8 cellular contexts compared by ENCODE assay signal in the genomic region with DNA sequence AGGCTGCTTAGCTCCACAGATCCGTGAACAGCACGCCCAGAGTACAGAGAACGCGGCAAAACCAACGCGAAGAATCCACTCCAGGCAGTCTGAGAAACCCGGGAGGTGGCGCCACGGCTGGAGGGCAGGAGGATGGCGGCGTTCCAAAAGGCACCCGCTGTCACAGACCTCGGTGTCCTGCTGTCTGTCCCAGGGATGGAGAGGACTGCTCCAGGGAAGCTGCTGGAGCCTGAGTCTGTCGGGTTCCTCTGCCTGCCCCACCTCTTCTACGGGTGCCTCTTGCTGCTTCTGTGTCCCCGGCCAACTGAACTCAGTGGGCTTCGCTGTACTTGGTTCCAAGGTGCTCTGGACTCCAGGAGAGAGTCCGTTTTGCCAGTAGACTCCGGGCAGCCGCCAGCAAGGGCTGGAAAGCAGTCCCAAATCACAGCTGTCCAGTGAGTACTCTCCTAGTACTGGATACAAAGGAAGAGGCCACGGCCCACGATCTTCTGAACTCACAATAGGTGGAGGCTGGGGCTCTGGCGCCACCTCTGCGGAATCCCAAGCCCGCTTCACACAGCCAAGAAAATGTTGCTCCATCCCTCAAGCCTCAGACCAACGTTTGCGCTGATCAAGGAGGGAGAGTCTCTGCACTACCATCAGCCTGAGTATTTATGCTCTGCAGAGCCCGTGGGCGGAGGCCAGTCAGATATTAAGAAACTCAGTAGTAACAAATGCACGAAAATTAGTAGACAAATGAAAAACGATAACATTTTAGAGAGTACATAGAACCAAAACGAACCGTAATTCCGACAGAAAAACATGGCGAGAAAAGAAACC. TPM values are rescaled to one million over a fixed set of nuclear protein-coding genes. Genes with fewer than 3 reads are reported as not detected.
DNase-seq lines count a peak whose midpoint lies in the region; ATAC-seq and TF ChIP-seq lines count a peak whose summit lies in the region.

No MANE protein-coding gene starts in this region.

- BruUV-seq in PC-3 (replicated peaks; lab: Mats Ljungman, UMichigan) = TSS peak; percentile 32

- H3K4me2 ChIP-seq in PC-3 (ENCODE audit: low read length) = peak overlapping the region; percentile 96
- peak overlapping the region; percentile 96 for H3K4me2 ChIP-seq in osteoblast (ENCODE audit: insufficient read depth, low read length)

- H4K20me1 ChIP-seq in PC-3 (ENCODE audit: low read length) = no peaks in the 10 kb centered on the region
- H4K20me1 ChIP-seq in osteoblast (ENCODE audit: insufficient read depth, low read length) = peaks cover 5% of the 10 kb centered on the region

- DNase-seq in GM03348 (ENCODE audit: low spot score) (peak; percentile 6), PC-3 (peak; percentile 84), fibroblast of villous mesenchyme (ENCODE audit: low read depth) (peak; percentile 84), osteoblast (ENCODE audit: insufficient read length, low spot score, missing footprints) (peak; percentile 68)
- DNase-seq in activated T-helper 1 cell treated with anti-CD3 and anti-CD28 coated beads, Interleukin-2, amount 50 U/mL, for 16 hours (ENCODE audit: low read depth in 1 of 2, low spot score in 1 of 2) = peak; percentile 43 to 47

- intact Hi-C loops in PC-3 (cut with micrococcal nuclease) = loop anchor here (1.0 to 10.0 kb wide), 7 partner anchors 19 to 443 kb away; a partner anchor contains a TSS

- no peaks in the 10 kb centered on the region for H3K9me2 ChIP-seq in PC-3 (replicated peaks; ENCODE audit: low read length)

- H3K9me3 ChIP-seq in HUES64 (ENCODE audit: insufficient read depth, low read depth, low read length) = no peaks in the 10 kb centered on the region
- H3K9me3 ChIP-seq in PC-3 (ENCODE audit: low read length) = no peaks in the 10 kb centered on the region
- H3K9me3 ChIP-seq in osteoblast (ENCODE audit: low read depth, low read length) = no peaks in the 10 kb centered on the region

- H3K36me3 ChIP-seq in HUES64 (ENCODE audit: insufficient read depth, low read length) = no peaks in the 10 kb centered on the region
- H3K36me3 ChIP-seq in PC-3 (ENCODE audit: low read depth, low read length) = no peaks in the 10 kb centered on the region
- H3K36me3 ChIP-seq in osteoblast (ENCODE audit: insufficient read depth, low read length) = no peaks in the 10 kb centered on the region

- CTCF ChIA-PET in PC-3 (lab: Charles Lee) = interaction anchor here (1.4 to 3.3 kb wide), 2 partner anchors 25 to 131 kb away, joined by 5 to 20 read pairs; no protein-coding TSS in a partner anchor

- WGBS in HUES64 = 1% methylated on average over 35 of the region's 35 CpGs

- H2AFZ ChIP-seq in PC-3 (ENCODE audit: low read length) = peak overlapping the region; percentile 69
- H2AFZ ChIP-seq in osteoblast (ENCODE audit: low read length) = peak overlapping the region; percentile 77

- H3K4me1 ChIP-seq in HUES64 (ENCODE audit: insufficient read depth, low read length) (peaks cover 29% of the 10 kb centered on the region), PC-3 (ENCODE audit: insufficient read depth, low read length) (peaks cover 26% of the 10 kb centered on the region), osteoblast (ENCODE audit: insufficient read depth, low read length) (peaks cover 15% of the 10 kb centered on the region)

- ATAC-seq in PC-3 (peak; percentile 8), HG02970 (IDR thresholded peaks at IDR 0.05; ENCODE audit: low FRiP score, unreplicated experiment) (no peak), HG03520 (IDR thresholded peaks at IDR 0.05; ENCODE audit: unreplicated experiment) (no peak)

- POLR2A ChIA-PET in PC-3 (lab: Charles Lee; ENCODE audit: unreplicated experiment) = interaction anchor here (1.0 kb wide), 1 partner anchor 22 kb away, joined by 5 read pairs; no protein-coding TSS in a partner anchor

- H3K4me3 ChIP-seq in HUES64 (ENCODE audit: low read length) (peak overlapping the region; percentile 49), PC-3 (ENCODE audit: low read length) (peak overlapping the region; percentile 70), fibroblast of villous mesenchyme (ENCODE audit: low read depth, low read length) (peak overlapping the region; percentile 76), osteoblast (ENCODE audit: insufficient read depth, low read length) (peak overlapping the region; percentile 78)

- no peak overlapping the region for H3K27ac ChIP-seq in HUES64 (ENCODE audit: low read depth, low read length)
- peak overlapping the region; percentile 90 for H3K27ac ChIP-seq in PC-3 (ENCODE audit: low read length)
- peak overlapping the region; percentile 94 for H3K27ac ChIP-seq in osteoblast (ENCODE audit: low read depth, low read length)

- TF ChIP-seq CTCF in PC-3 (conservative IDR thresholded peaks at IDR 0.05; ENCODE audit: low read depth, low read length) (peak; percentile 35; the same call in 1 of the 2 replicates), fibroblast of villous mesenchyme (IDR thresholded peaks at IDR 0.05; ENCODE audit: insufficient read depth, low read depth, low read length) (peak; percentile 27), osteoblast (IDR thresholded peaks at IDR 0.05; ENCODE audit: extremely low read depth, low read depth, low read length) (no peak)

- peaks cover 7% of the 10 kb centered on the region for H3F3A ChIP-seq in PC-3 (ENCODE audit: low read length, unreplicated experiment)

- no peak overlapping the region for H3K9ac ChIP-seq in HUES64 (ENCODE audit: low read depth, low read length)
- H3K9ac ChIP-seq in PC-3 (ENCODE audit: low read length) = peak overlapping the region; percentile 88

- H3K79me2 ChIP-seq in PC-3 (ENCODE audit: low read length) (peaks cover 92% of the 10 kb centered on the region), osteoblast (ENCODE audit: insufficient read depth, low read length) (peaks cover 64% of the 10 kb centered on the region)

- H3K27me3 ChIP-seq in HUES64 (ENCODE audit: insufficient read depth, low read length) (peaks cover 94% of the 10 kb centered on the region), PC-3 (ENCODE audit: low read length) (no peaks in the 10 kb centered on the region), osteoblast (ENCODE audit: insufficient read depth, low read length) (no peaks in the 10 kb centered on the region)

RNA-seq across cellular contexts. Expression of a gene that starts 0.4 kb away (rescaled TPM):
- 0.15 TPM for polyA plus RNA-seq in HUES64 (2013, experiment 1 of 2)
- polyA plus RNA-seq in HUES64 (2013, experiment 2 of 2) = not detected
- total RNA-seq in PC-3 (2014; rRNA removed) (4.8 and 8.9 TPM in 2 replicates), fibroblast of villous mesenchyme (2.9 and 3.9 TPM in 2 replicates), osteoblast (3.5 and 3.6 TPM in 2 replicates)

Comparison
In these comparisons a context has a peak if more than half of its experiments do, and no peak if none do; other contexts are left out.
1. DNase-seq: peak in every context shown above with its lines; median percentile 84 in PC-3; 84 in fibroblast of villous mesenchyme; 68 in osteoblast; 45 in activated T-helper 1 cell treated with anti-CD3 and anti-CD28 coated beads, Interleukin-2, amount 50 U/mL, for 16 hours; 6 in GM03348.